In genomic region chr1:31717341-31717740, GRCh38 we compare ENCODE assay signal across 24 cellular contexts. TPM values are rescaled to one million over a fixed set of nuclear protein-coding genes. Genes with fewer than 3 reads are reported as not detected.
DNase-seq lines count a peak whose midpoint lies in the region; ATAC-seq, FAIRE-seq and TF ChIP-seq lines count a peak whose summit lies in the region.
"Had no signal": no experiment of that assay in that cellular context is flagged by ENCODE, and none has a peak within 500 bp of the region (broad histone marks: within the 10 kb centered on the region; RNA-seq: fewer than 3 reads in every experiment).

No MANE protein-coding gene starts in this region.

- ATAC-seq in HG03135 (IDR thresholded peaks at IDR 0.05; ENCODE audit: unreplicated experiment) = no peak
- ATAC-seq: activated CD4-positive, alpha-beta T cell treated with anti-CD3 and anti-CD28 coated beads for 36 hours; activated naive CD4-positive, alpha-beta T cell treated with anti-CD3 and anti-CD28 coated beads, Interleukin-2, amount 50 U/mL, for 72 hours; CD8-positive, alpha-beta T cell; left ventricle myocardium superior had no signal

- H3K4me3 Mint-ChIP-seq in astrocyte (ENCODE audit: unreplicated experiment) (no peak overlapping the region), nephron (peak overlapping the region in 2 of 3 experiments; percentile 21 to 54)
- H3K4me3 Mint-ChIP-seq: activated CD4-positive, alpha-beta T cell treated with anti-CD3 and anti-CD28 coated beads for 36 hours; CD8-positive, alpha-beta T cell; stimulated activated naive CD8-positive, alpha-beta T cell treated with anti-CD3 and anti-CD28 coated beads, Interleukin-15, Interleukin-2, amounts not matched to agents 100 ng/mL and 50 ng/mL, for 24 hours had no signal

- H3K9me3 ChIP-seq in MG63 (no peaks in the 10 kb centered on the region), astrocyte (ENCODE audit: insufficient read depth, low read depth, low read length) (no peaks in the 10 kb centered on the region)
- H3K9me3 ChIP-seq: esophagus muscularis mucosa, neutrophil, upper lobe of left lung had no signal

- H3K9me3 Mint-ChIP-seq in astrocyte (ENCODE audit: unreplicated experiment) (peaks cover 7% of the 10 kb centered on the region), nephron (no peaks in the 10 kb centered on the region)
- H3K9me3 Mint-ChIP-seq: activated naive CD4-positive, alpha-beta T cell treated with anti-CD3 and anti-CD28 coated beads, Interleukin-2, amount 50 U/mL, for 72 hours; CD8-positive, alpha-beta T cell; stimulated activated naive CD8-positive, alpha-beta T cell treated with anti-CD3 and anti-CD28 coated beads, Interleukin-15, Interleukin-2, amounts not matched to agents 100 ng/mL and 50 ng/mL, for 24 hours had no signal

- H3K27ac ChIP-seq in astrocyte (ENCODE audit: low read depth, low read length) = no peak overlapping the region
- H3K27ac ChIP-seq: esophagus muscularis mucosa, neutrophil, upper lobe of left lung had no signal

- H3K27me3 ChIP-seq in MG63 = no peaks in the 10 kb centered on the region
- peaks cover 7% of the 10 kb centered on the region for H3K27me3 ChIP-seq in astrocyte (ENCODE audit: insufficient read depth, low read length)

- no peaks in the 10 kb centered on the region for H4K20me1 ChIP-seq in astrocyte (ENCODE audit: insufficient read depth, low read length)

- peaks cover 38% of the 10 kb centered on the region for H3K27me3 Mint-ChIP-seq in astrocyte (ENCODE audit: low read depth, unreplicated experiment)
- H3K27me3 Mint-ChIP-seq in nephron (ENCODE audit: low read depth) = peaks cover 38% of the 10 kb centered on the region

- H3K4me3 ChIP-seq in MG63 (no peak overlapping the region), astrocyte (ENCODE audit: insufficient read depth, low read depth, low read length) (no peak overlapping the region)
- H3K4me3 ChIP-seq: esophagus muscularis mucosa, upper lobe of left lung had no signal

- no peaks in the 10 kb centered on the region for H3K36me3 ChIP-seq in MG63
- H3K36me3 ChIP-seq in astrocyte (ENCODE audit: insufficient read depth, low read length) = no peaks in the 10 kb centered on the region
- H3K36me3 ChIP-seq: esophagus muscularis mucosa, neutrophil, upper lobe of left lung had no signal

- TF ChIP-seq CTCF in astrocyte (IDR thresholded peaks at IDR 0.05; ENCODE audit: insufficient read depth, low read depth, low read length) = no peak
- TF ChIP-seq CTCF in nephron (IDR thresholded peaks at IDR 0.05; ENCODE audit: unreplicated experiment in 3 of 3) = no peak

- H2AFZ ChIP-seq in astrocyte (ENCODE audit: low read depth, low read length) = no peak overlapping the region

- H3K79me2 ChIP-seq in astrocyte (ENCODE audit: insufficient read depth, low read length) = no peaks in the 10 kb centered on the region

- H3K9ac ChIP-seq in astrocyte (ENCODE audit: low read length) = no peak overlapping the region

- peaks cover 39% of the 10 kb centered on the region for H3K4me1 ChIP-seq in astrocyte (ENCODE audit: insufficient read depth, low read length)

- FAIRE-seq in astrocyte (lab: Jason Lieb, UNC) = no peak
- FAIRE-seq: small intestine had no signal

- H3K27ac Mint-ChIP-seq in astrocyte (ENCODE audit: unreplicated experiment) (peak overlapping the region; percentile 69), nephron (peak overlapping the region in 2 of 3 experiments; percentile 26 to 52)
- H3K27ac Mint-ChIP-seq: activated CD4-positive, alpha-beta T cell treated with anti-CD3 and anti-CD28 coated beads for 36 hours; activated naive CD4-positive, alpha-beta T cell treated with anti-CD3 and anti-CD28 coated beads, Interleukin-2, amount 50 U/mL, for 72 hours; CD8-positive, alpha-beta T cell; stimulated activated naive CD8-positive, alpha-beta T cell treated with anti-CD3 and anti-CD28 coated beads, Interleukin-15, Interleukin-2, amounts not matched to agents 100 ng/mL and 50 ng/mL, for 24 hours had no signal

- H3K36me3 Mint-ChIP-seq in astrocyte (ENCODE audit: low read depth, unreplicated experiment) (no peaks in the 10 kb centered on the region), nephron (ENCODE audit: low read depth) (no peaks in the 10 kb centered on the region)
- H3K36me3 Mint-ChIP-seq: activated naive CD4-positive, alpha-beta T cell treated with anti-CD3 and anti-CD28 coated beads, Interleukin-2, amount 50 U/mL, for 72 hours; CD8-positive, alpha-beta T cell had no signal

- no peak overlapping the region for H3K4me2 ChIP-seq in astrocyte (ENCODE audit: low read length)

- H3K4me1 Mint-ChIP-seq in astrocyte (ENCODE audit: low read depth, unreplicated experiment) (peaks cover 35% of the 10 kb centered on the region), nephron (peaks cover 33% of the 10 kb centered on the region)

- DNase-seq in EH (ENCODE audit: low read depth) (peak; percentile 38), MG63 (peak; percentile 30), astrocyte (ENCODE audit: low read depth) (peak; percentile 39), midbrain (lab: John Stamatoyannopoulos, UW) (no peak), AG20443 (ENCODE audit: low spot score) (no peak), DMS153 (lab: John Stamatoyannopoulos, UW) (no peak)
- DNase-seq: activated CD4-positive, alpha-beta T cell treated with anti-CD3 and anti-CD28 coated beads for 36 hours; CD8-positive, alpha-beta T cell; DND-41; effector CD8-positive, alpha-beta T cell; KG1; left ventricle myocardium superior; NCI-H187 treated with DMSO at 0.1 percent for 48 hours; NK-92 treated with Interleukin-12 subunit alpha and Interleukin-12 subunit beta, amount 100 ng/mL, for 24 hours; small intestine; stimulated activated CD4-positive, alpha-beta T cell treated with anti-CD3 and anti-CD28 coated beads, Interleukin-4, amount 100 ng/mL, for 1 hour; upper lobe of left lung had no signal

RNA-seq across cellular contexts. Expression of gene COL16A1, which starts 13.5 kb away (rescaled TPM):
- total RNA-seq in MG63 (2014; rRNA removed; shearing (Covaris generic); ENCODE audit: low replicate concordance) = 156 and 192 TPM in 2 replicates
- total RNA-seq in astrocyte = 42.9 and 56.5 TPM in 2 replicates
- total RNA-seq: activated CD8-positive, alpha-beta memory T cell treated with anti-CD3 and anti-CD28 coated beads for 36 hours had no signal

RNA-seq across cellular contexts. Expression of gene ADGRB2, which starts 46.8 kb away (rescaled TPM):
- 3.4 and 8.5 TPM in 2 replicates for total RNA-seq in MG63 (2014; rRNA removed; shearing (Covaris generic); ENCODE audit: low replicate concordance)
- 25.1 and 25.8 TPM in 2 replicates for total RNA-seq in astrocyte

Comparison
In these comparisons a context has a peak if more than half of its experiments do, and no peak if none do; other contexts are left out.
1. DNase-seq: peak in EH (single experiment), MG63 (single experiment) and astrocyte (single experiment); none in midbrain (single experiment), AG20443 (single experiment) and DMS153 (single experiment).